In the genomic region with DNA sequence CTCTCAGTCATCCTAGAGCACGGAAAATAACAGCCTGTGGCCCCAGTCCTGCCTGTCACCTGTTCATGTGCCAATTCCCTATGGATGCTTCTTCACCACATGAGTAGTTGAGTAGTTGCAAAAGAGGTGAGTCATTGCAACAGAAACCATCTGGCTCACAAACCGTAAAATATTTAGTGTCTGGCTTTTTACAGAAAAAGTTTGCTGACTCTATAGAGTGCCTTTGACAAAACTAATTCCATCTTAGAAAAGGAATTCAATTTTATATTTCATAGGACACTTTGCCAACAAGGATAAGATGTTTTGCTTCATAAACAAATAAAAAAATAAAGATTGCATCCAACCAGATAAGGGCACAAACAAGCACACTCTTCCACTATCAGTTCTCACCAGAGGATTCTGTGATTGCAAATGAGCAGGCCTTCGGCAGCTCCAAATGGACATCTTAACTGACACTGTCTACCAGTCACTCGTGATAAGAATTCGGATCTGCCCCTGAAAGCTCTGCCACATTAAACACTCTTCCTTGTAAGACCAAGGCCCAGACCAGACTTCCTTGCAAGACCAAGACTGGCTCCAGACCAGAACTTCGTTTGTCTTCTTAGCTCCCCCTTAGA, we compare ENCODE assay signal across 9 cellular contexts.
DNase-seq lines count a peak whose midpoint lies in the region; ATAC-seq and TF ChIP-seq lines count a peak whose summit lies in the region.
"Had no signal": no experiment of that assay in that cellular context is flagged by ENCODE, and none has a peak within 500 bp of the region (broad histone marks: within the 10 kb centered on the region; RNA-seq: fewer than 3 reads in every experiment).

No MANE protein-coding gene starts in this region.

- H3K36me3 Mint-ChIP-seq in activated CD4-positive, alpha-beta T cell treated with anti-CD3 and anti-CD28 coated beads, Interleukin-2, amount 10 ng/mL, durations not matched to agents 7 days and 5 days (ENCODE audit: low read depth), result no peaks in the 10 kb centered on the region

- CTCF ChIA-PET in activated CD4-positive, alpha-beta T cell treated with anti-CD3 and anti-CD28 coated beads, Interleukin-2, amount 10 ng/mL, durations not matched to agents 7 days and 5 days (lab: Charles Lee), result no interaction called here

- H3K27me3 ChIP-seq in SJCRH30 (no peaks in the 10 kb centered on the region), hepatocyte (no peaks in the 10 kb centered on the region)

- 51% methylated on average over 6 of the region's 6 CpGs for WGBS in hepatocyte (ENCODE audit: low lambda C conversion rate, missing lambda C conversion rate)

- no peak overlapping the region for H3K4me3 Mint-ChIP-seq in activated CD4-positive, alpha-beta T cell treated with anti-CD3 and anti-CD28 coated beads, Interleukin-2, amount 10 ng/mL, durations not matched to agents 7 days and 5 days

- H3K4me1 Mint-ChIP-seq in activated CD4-positive, alpha-beta T cell treated with anti-CD3 and anti-CD28 coated beads, Interleukin-2, amount 10 ng/mL, durations not matched to agents 7 days and 5 days, result no peaks in the 10 kb centered on the region

- H3K4me3 ChIP-seq in SJCRH30 (peak overlapping the region; percentile 46; the same call in 1 of the 2 replicates), hepatocyte (no peak overlapping the region)

- H3K4me1 ChIP-seq in SJCRH30, result peaks cover 59% of the 10 kb centered on the region
- H3K4me1 ChIP-seq in hepatocyte (ENCODE audit: insufficient read depth), result no peaks in the 10 kb centered on the region

- TF ChIP-seq CTCF in AG09319 (IDR thresholded peaks at IDR 0.05; ENCODE audit: low read depth, low read length), result no peak
- TF ChIP-seq CTCF in hepatocyte (IDR thresholded peaks at IDR 0.05; ENCODE audit: poor library complexity), result no peak

- H3K36me3 ChIP-seq in SJCRH30 (no peaks in the 10 kb centered on the region), hepatocyte (replicated peaks; ENCODE audit: insufficient read depth, low read depth) (no peaks in the 10 kb centered on the region)

- H3K9me3 ChIP-seq in SJCRH30 (replicated peaks) (no peaks in the 10 kb centered on the region), hepatocyte (ENCODE audit: low read depth) (no peaks in the 10 kb centered on the region)

- H3K27ac Mint-ChIP-seq in activated CD4-positive, alpha-beta T cell treated with anti-CD3 and anti-CD28 coated beads, Interleukin-2, amount 10 ng/mL, durations not matched to agents 7 days and 5 days, result no peak overlapping the region

- H3K27ac ChIP-seq in SJCRH30 (peak overlapping the region; percentile 89), hepatocyte (peak overlapping the region; percentile 28)

- H3K79me2 ChIP-seq in hepatocyte, result no peaks in the 10 kb centered on the region

- H3K27me3 Mint-ChIP-seq in activated CD4-positive, alpha-beta T cell treated with anti-CD3 and anti-CD28 coated beads, Interleukin-2, amount 10 ng/mL, durations not matched to agents 7 days and 5 days, result no peaks in the 10 kb centered on the region

- H2AFZ ChIP-seq in hepatocyte, result no peak overlapping the region

- H3K9me2 ChIP-seq in hepatocyte (replicated peaks; ENCODE audit: insufficient read depth), result no peaks in the 10 kb centered on the region

- H4K20me1 ChIP-seq in hepatocyte (ENCODE audit: insufficient read depth, poor library complexity, severe bottlenecking), result no peaks in the 10 kb centered on the region

- H3K4me2 ChIP-seq in hepatocyte, result no peak overlapping the region

- POLR2A ChIA-PET in activated CD4-positive, alpha-beta T cell treated with anti-CD3 and anti-CD28 coated beads, Interleukin-2, amount 10 ng/mL, durations not matched to agents 7 days and 5 days (lab: Charles Lee), result no interaction called here

- ATAC-seq in HG03196 (IDR thresholded peaks at IDR 0.05; ENCODE audit: unreplicated experiment), result no peak
- no peak for ATAC-seq in HG03135 (IDR thresholded peaks at IDR 0.05; ENCODE audit: unreplicated experiment)

- DNase-seq in AG09319 (ENCODE audit: extremely low read depth, low read depth) (peak; percentile 70), HS-5 (ENCODE audit: low read depth) (peak; percentile 75), SJCRH30 (peak; percentile 94 to 98), hepatocyte (ENCODE audit: low spot score) (peak; percentile 58), NCI-H748 (lab: John Stamatoyannopoulos, UW; ENCODE audit: unreplicated experiment) (no peak)
- DNase-seq in activated CD4-positive, alpha-beta T cell treated with anti-CD3 and anti-CD28 coated beads, Interleukin-2, amount 10 ng/mL, durations not matched to agents 7 days and 5 days, result no peak
- DNase-seq: activated CD4-positive, alpha-beta T cell treated with anti-CD3 and anti-CD28 coated beads, Interleukin-2, amount 50 U/mL, for 4 hours had no signal

- peaks cover 2% of the 10 kb centered on the region for H3K9me3 Mint-ChIP-seq in activated CD4-positive, alpha-beta T cell treated with anti-CD3 and anti-CD28 coated beads, Interleukin-2, amount 10 ng/mL, durations not matched to agents 7 days and 5 days

Comparison
In these comparisons a context has a peak if more than half of its experiments do, and no peak if none do; other contexts are left out.
1. DNase-seq: peak in AG09319 (single experiment), HS-5 (single experiment), SJCRH30 (2 of 2) and hepatocyte (single experiment); none in NCI-H748 (single experiment) and activated CD4-positive, alpha-beta T cell treated with anti-CD3 and anti-CD28 coated beads, Interleukin-2, amount 10 ng/mL, durations not matched to agents 7 days and 5 days (single experiment).